ENCODE assay signal across 17 cellular contexts in genomic region chr6:66226099-66226498, GRCh38.
DNase-seq lines count a peak whose midpoint lies in the region; ATAC-seq and TF ChIP-seq lines count a peak whose summit lies in the region.
"Had no signal": no experiment of that assay in that cellular context is flagged by ENCODE, and none has a peak within 500 bp of the region (broad histone marks: within the 10 kb centered on the region; RNA-seq: fewer than 3 reads in every experiment).

No MANE protein-coding gene starts in this region.

- H3K9me3 ChIP-seq in left lung (no peaks in the 10 kb centered on the region), esophagus squamous epithelium (no peaks in the 10 kb centered on the region)
- H3K9me3 ChIP-seq: Peyer's patch, right lobe of liver had no signal

- H3K4me3 ChIP-seq in left lung (no peak overlapping the region), esophagus squamous epithelium (no peak overlapping the region)
- H3K4me3 ChIP-seq: Peyer's patch, right lobe of liver had no signal

- DNase-seq in COR-L47 (lab: John Stamatoyannopoulos, UW) (peak; percentile 88), M059J (ENCODE audit: low read depth) (peak; percentile 66), SHP77 (lab: John Stamatoyannopoulos, UW) (peak; percentile 26 to 68), left lung (no peak), activated T-cell treated with anti-CD3 and anti-CD28 coated beads for 4 hours (no peak), esophagus squamous epithelium (lab: John Stamatoyannopoulos, UW) (no peak)
- DNase-seq: activated CD4-positive, alpha-beta T cell treated with anti-CD3 and anti-CD28 coated beads, Interleukin-2, amount 50 U/mL, for 1 hour; CD4-positive, CD25-positive, alpha-beta regulatory T cell; effector CD8-positive, alpha-beta T cell; kidney glomerular epithelial cell; NCI-H2029 treated with DMSO at 0.1 percent for 48 hours; Peyer's patch; right lobe of liver; stimulated activated naive CD8-positive, alpha-beta T cell treated with anti-CD3 and anti-CD28 coated beads, Interleukin-15, amount 100 ng/mL, for 72 hours had no signal

- TF ChIP-seq POLR2A in esophagus squamous epithelium (IDR thresholded peaks at IDR 0.05): no peak

- H3K4me1 ChIP-seq in left lung (no peaks in the 10 kb centered on the region), esophagus squamous epithelium (no peaks in the 10 kb centered on the region)
- H3K4me1 ChIP-seq: foreskin keratinocyte, Peyer's patch, right lobe of liver had no signal

- H3K27ac ChIP-seq in left lung: no peak overlapping the region
- no peak overlapping the region for H3K27ac ChIP-seq in esophagus squamous epithelium
- H3K27ac ChIP-seq: foreskin keratinocyte, Peyer's patch, right lobe of liver had no signal

- H3K36me3 ChIP-seq in left lung (no peaks in the 10 kb centered on the region), esophagus squamous epithelium (no peaks in the 10 kb centered on the region)
- H3K36me3 ChIP-seq: Peyer's patch, right lobe of liver had no signal

- no peak for TF ChIP-seq CTCF in left lung (IDR thresholded peaks at IDR 0.05)
- TF ChIP-seq CTCF in esophagus squamous epithelium (IDR thresholded peaks at IDR 0.05): no peak

- no peaks in the 10 kb centered on the region for H3K27me3 ChIP-seq in left lung
- no peaks in the 10 kb centered on the region for H3K27me3 ChIP-seq in esophagus squamous epithelium
- H3K27me3 ChIP-seq: foreskin keratinocyte, Peyer's patch, right lobe of liver had no signal

- ATAC-seq in left lung (peak; percentile 52), GM19452 (IDR thresholded peaks at IDR 0.05; ENCODE audit: unreplicated experiment) (no peak), HG03097 (IDR thresholded peaks at IDR 0.05; ENCODE audit: low FRiP score, unreplicated experiment) (no peak)
- ATAC-seq: foreskin keratinocyte; right lobe of liver; stimulated activated naive CD8-positive, alpha-beta T cell treated with anti-CD3 and anti-CD28 coated beads, Interleukin-15, amount 100 ng/mL, for 72 hours had no signal

- intact Hi-C loops in left lung (cut with DNase I): no loop called here
- intact Hi-C loops in esophagus squamous epithelium (cut with DNase I): no loop called here

- 24 to 43% methylated on average over 2 of the region's 2 CpGs for WGBS in esophagus squamous epithelium, 2 donors

Comparison
In these comparisons a context has a peak if more than half of its experiments do, and no peak if none do; other contexts are left out.
1. DNase-seq: peak in COR-L47 (single experiment), M059J (single experiment) and SHP77 (2 of 2); none in left lung (0 of 2), activated T-cell treated with anti-CD3 and anti-CD28 coated beads for 4 hours (single experiment) and esophagus squamous epithelium (single experiment).